1 cellular context compared by ENCODE assay signal in the genomic region with DNA sequence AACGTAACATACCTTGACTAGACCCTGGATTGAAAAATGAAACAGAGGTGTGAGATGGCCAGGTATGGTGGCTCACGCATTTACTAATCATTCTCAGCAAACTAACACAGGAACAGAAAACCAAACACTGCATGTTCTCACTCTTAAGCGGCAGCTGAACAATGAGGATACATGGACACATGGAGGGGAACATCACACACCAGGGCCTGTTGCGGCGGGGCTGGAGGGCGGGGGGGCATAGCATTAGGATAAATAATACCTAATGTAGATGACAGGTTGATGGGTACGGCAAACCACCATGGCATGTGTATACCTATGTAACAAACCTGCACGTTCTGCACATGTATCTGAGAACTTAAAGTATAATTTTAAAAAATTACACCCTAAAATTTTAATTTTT.
TF ChIP-seq lines count a peak whose summit lies in the region.

No MANE protein-coding gene starts in this region.

TF ChIP-seq in K562, 482 proteins besides CTCF, POLR2A, EP300 and RAD21:
- TF ChIP-seq XRCC5 (IDR thresholded peaks at IDR 0.05; ENCODE audit: low read depth, low read length), result no peak
- TF ChIP-seq, protein P1, sequence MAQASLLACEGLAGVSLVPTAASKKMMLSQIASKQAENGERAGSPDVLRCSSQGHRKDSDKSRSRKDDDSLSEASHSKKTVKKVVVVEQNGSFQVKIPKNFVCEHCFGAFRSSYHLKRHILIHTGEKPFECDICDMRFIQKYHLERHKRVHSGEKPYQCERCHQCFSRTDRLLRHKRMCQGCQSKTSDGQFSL (CRISPR knock-in tag; IDR thresholded peaks at IDR 0.05), result 0 out of 2 replicates have a peak, but pooled peaks have one; percentile 34
- TF ChIP-seq, protein P1 (tag; IDR thresholded peaks at IDR 0.05), result no peak
TF ChIP-seq in K562: peak in this region for 1.
